8 cellular contexts compared by ENCODE assay signal in genomic region chr1:155044812-155045690, GRCh38. TPM values are rescaled to one million over a fixed set of nuclear protein-coding genes. Genes with fewer than 3 reads are reported as not detected.
DNase-seq lines count a peak whose midpoint lies in the region; ATAC-seq, FAIRE-seq and TF ChIP-seq lines count a peak whose summit lies in the region.

No MANE protein-coding gene starts in this region.

- peak overlapping the region; percentile 56 for H3K4me3 Mint-ChIP-seq in neural progenitor cell

- peak overlapping the region in 3 of 4 donors; percentile 74 to 93 (median 78) for H3K27ac ChIP-seq in Peyer's patch
- H3K27ac ChIP-seq in neural progenitor cell, result no peak overlapping the region

- H3K27me3 Mint-ChIP-seq in neural progenitor cell (ENCODE audit: insufficient read depth, low read depth), result peaks cover 7% of the 10 kb centered on the region

- no peaks in the 10 kb centered on the region for H3K27me3 ChIP-seq in Peyer's patch
- no peaks in the 10 kb centered on the region for H3K27me3 ChIP-seq in neural progenitor cell

- no peak for FAIRE-seq in HTR-8/SVneo (lab: Jason Lieb, UNC)

- H3K4me2 ChIP-seq in neural progenitor cell, result peak overlapping the region; percentile 25

- H3K9me3 Mint-ChIP-seq in neural progenitor cell, result no peaks in the 10 kb centered on the region

- H3K4me3 ChIP-seq in Peyer's patch, result no peak overlapping the region
- H3K4me3 ChIP-seq in foreskin fibroblast (ENCODE audit: low read depth in 1 of 2, low read length in 2 of 2), result no peak overlapping the region
- H3K4me3 ChIP-seq in neural progenitor cell, result no peak overlapping the region

- peaks cover 3 to 28% (median 14%) of the 10 kb centered on the region in 4 donors for H3K4me1 ChIP-seq in Peyer's patch
- H3K4me1 ChIP-seq in neural progenitor cell, result peaks cover 6% of the 10 kb centered on the region

- H2AFZ ChIP-seq in neural progenitor cell (replicated peaks), result no peak overlapping the region

- DNase-seq in DMS 273 (lab: John Stamatoyannopoulos, UW; ENCODE audit: unreplicated experiment) (peak; percentile 94), HTR-8/SVneo (ENCODE audit: insufficient read length, low spot score) (peak; percentile 83), Peyer's patch (peak; percentile 59 to 91 (median 81)), foreskin fibroblast (peak; percentile 79 to 92), neural progenitor cell (ENCODE audit: low spot score) (peak; percentile 89)
- peak; percentile 84 for DNase-seq in activated effector memory CD4-positive, alpha-beta T cell treated with anti-CD3 and anti-CD28 coated beads, Interleukin-2, amount 50 U/mL, for 16 hours

- H3K36me3 Mint-ChIP-seq in neural progenitor cell, result no peaks in the 10 kb centered on the region

- H3K9me3 ChIP-seq in Peyer's patch (no peaks in the 10 kb centered on the region), neural progenitor cell (ENCODE audit: low read depth) (no peaks in the 10 kb centered on the region)

- H3K9ac ChIP-seq in neural progenitor cell, result no peak overlapping the region

- no peak for TF ChIP-seq POLR2A in Peyer's patch (IDR thresholded peaks at IDR 0.05)

- peaks cover 8% of the 10 kb centered on the region for H3F3A ChIP-seq in neural progenitor cell (ENCODE audit: low read depth)

- ATAC-seq in GM21529 (IDR thresholded peaks at IDR 0.05; ENCODE audit: unreplicated experiment) (no peak), HG02642 (IDR thresholded peaks at IDR 0.05; ENCODE audit: poor library complexity, unreplicated experiment) (no peak)

- H3K27ac Mint-ChIP-seq in neural progenitor cell, result peak overlapping the region; percentile 92

- no peaks in the 10 kb centered on the region for H3K36me3 ChIP-seq in Peyer's patch
- no peaks in the 10 kb centered on the region for H3K36me3 ChIP-seq in neural progenitor cell

- H3K79me2 ChIP-seq in neural progenitor cell (ENCODE audit: low read depth), result no peaks in the 10 kb centered on the region

- no peaks in the 10 kb centered on the region for H4K20me1 ChIP-seq in neural progenitor cell (ENCODE audit: low read depth)

- peaks cover 46% of the 10 kb centered on the region for H3K4me1 Mint-ChIP-seq in neural progenitor cell

- peak; percentile 36 to 91 (median 72) for TF ChIP-seq CTCF in Peyer's patch (IDR thresholded peaks at IDR 0.05)
- peak; percentile 85 for TF ChIP-seq CTCF in foreskin fibroblast (IDR thresholded peaks at IDR 0.05; ENCODE audit: low read depth, low read length)
- TF ChIP-seq CTCF in neural progenitor cell (IDR thresholded peaks at IDR 0.05), result peak; percentile 76

RNA-seq across cellular contexts. Expression of gene ADAM15, which starts 6.1 kb away (rescaled TPM):
- total RNA-seq in Peyer's patch (100 to 1,000 TPM; 111 to 191 (median 126) TPM), neural progenitor cell (ENCODE audit: low replicate concordance) (15.7 and 44.9 TPM in 2 replicates)

RNA-seq across cellular contexts. Expression of gene DCST1, which starts 11.4 kb away (rescaled TPM):
- total RNA-seq in Peyer's patch (1 to 10 TPM in 1 of 4 donors, under 1 TPM in 1, not detected in 2; 0.88 to 2.7 TPM), neural progenitor cell (ENCODE audit: low replicate concordance) (not detected in 2 replicates)

RNA-seq across cellular contexts. Expression of gene DCST2, which starts 11.5 kb away (rescaled TPM):
- total RNA-seq in Peyer's patch (10 to 100 TPM in 1 of 4 donors, 1 to 10 TPM in 3; 1.7 to 12.5 (median 5.3) TPM), neural progenitor cell (ENCODE audit: low replicate concordance) (1.8 and 2.0 TPM in 2 replicates)

RNA-seq across cellular contexts. Expression of gene EFNA4, which starts 18.5 kb away (rescaled TPM):
- total RNA-seq in Peyer's patch (10 to 100 TPM in 3 of 4 donors, 1 to 10 TPM in 1; 2.5 to 39.6 (median 18.2) TPM), neural progenitor cell (ENCODE audit: low replicate concordance) (10.7 and 18.4 TPM in 2 replicates)

RNA-seq across cellular contexts. Expression of gene EFNA3, which starts 33.6 kb away (rescaled TPM):
- 1 to 10 TPM; 2.3 to 8.7 (median 5.3) TPM for total RNA-seq in Peyer's patch
- total RNA-seq in neural progenitor cell (ENCODE audit: low replicate concordance), result 4.0 and 9.6 TPM in 2 replicates
